Comparison of ENCODE assay signal across 8 cellular contexts in the genomic region with DNA sequence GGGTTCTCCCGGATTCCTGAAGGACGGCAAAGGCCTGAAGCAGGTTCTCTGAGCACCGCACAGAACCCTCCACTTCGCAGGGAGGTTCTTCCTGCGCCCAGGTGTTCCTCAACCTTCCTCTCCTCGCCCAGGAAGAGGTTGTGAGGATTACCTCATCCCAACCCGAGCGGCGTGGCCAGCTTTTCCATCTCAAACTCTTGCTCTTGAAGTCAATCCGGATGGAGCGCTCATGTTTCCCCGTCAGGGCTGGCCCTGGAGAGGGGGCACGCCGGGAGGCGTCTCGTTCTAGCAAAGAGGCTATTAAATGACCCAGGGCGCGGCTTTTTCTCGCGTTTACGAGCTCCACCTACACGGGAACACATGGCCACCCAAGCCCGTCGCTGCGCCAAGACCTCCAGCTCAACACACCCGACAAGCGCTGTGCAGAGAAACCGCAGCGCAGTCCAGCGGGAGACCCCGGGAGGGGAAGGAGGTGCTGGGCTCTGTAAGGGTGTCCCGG. TPM values are rescaled to one million over a fixed set of nuclear protein-coding genes. Genes with fewer than 3 reads are reported as not detected.
DNase-seq lines count a peak whose midpoint lies in the region; ATAC-seq, FAIRE-seq and TF ChIP-seq lines count a peak whose summit lies in the region.

No MANE protein-coding gene starts in this region.

- H3K4me3 ChIP-seq in H1 (ENCODE audit: extremely low read depth in 1 of 4, insufficient read depth in 2 of 4, low read depth in 3 of 4, low read length in 4 of 4): peak overlapping the region; percentile 97 to 99 (median 99)
- H3K4me3 ChIP-seq in tibial artery: peak overlapping the region; percentile 93 to 94

- peak overlapping the region; percentile 61 for H4K91ac ChIP-seq in H1 (replicated peaks; ENCODE audit: insufficient read length, low read length)

- no peak overlapping the region for H3K14ac ChIP-seq in H1 (ENCODE audit: insufficient read length)

- H3K27ac ChIP-seq in H1 (ENCODE audit: low read depth, low read length) (peak overlapping the region; percentile 89), tibial artery (peak overlapping the region; percentile 93 to 97)

- intact Hi-C loops in tibial artery (cut with DNase I; ENCODE audit: low total_unique reads): loop anchor here (5.0 kb wide), 2 partner anchors 41 to 156 kb away; a partner anchor contains a TSS

- peak overlapping the region; percentile 96 for H3K18ac ChIP-seq in H1 (ENCODE audit: extremely low read depth, low read length)

- peak overlapping the region; percentile 84; the same call in 1 of the 2 replicates for H4K8ac ChIP-seq in H1 (ENCODE audit: extremely low read depth, insufficient read depth, low read length)

- no peaks in the 10 kb centered on the region for H3K27me3 ChIP-seq in H1 (replicated peaks in 1 of 4; ENCODE audit: control insufficient read depth in 3 of 4, extremely low read depth in 1 of 4, insufficient read depth in 3 of 4, low read length in 3 of 4)
- no peaks in the 10 kb centered on the region for H3K27me3 ChIP-seq in tibial artery

- WGBS in H1 (ENCODE audit: extremely low coverage in 1 of 2, insufficient coverage in 1 of 2, insufficient read length in 1 of 2, insufficient replicate concordance in 2 of 2, low coverage in 1 of 2, low lambda C conversion rate in 2 of 2, missing lambda C conversion rate in 1 of 2), 2 experiments: 2% methylated on average over 31 of the region's 32 CpGs; no CpG with 5 or more reads in 1 of the 2 experiments

- DNase-seq in activated gamma-delta T cell treated with anti-CD3 and anti-CD28 coated beads, Interleukin-2, amount 50 U/mL, for 16 hours (ENCODE audit: low read depth): peak; percentile 8
- DNase-seq in activated gamma-delta T cell (lab: John Stamatoyannopoulos, UW) (no peak), NCI-H128 (lab: John Stamatoyannopoulos, UW; ENCODE audit: unreplicated experiment) (peak; percentile 84), H1 (ENCODE audit: low read depth in 1 of 2, low spot score in 2 of 2) (peak in 1 of 2 experiments; percentile 87), memory B cell (ENCODE audit: low spot score in 2 of 2) (no peak), tibial artery (peak; percentile 76 to 79)

- H2BK15ac ChIP-seq in H1 (ENCODE audit: low read length): peak overlapping the region; percentile 98; the same call in 1 of the 2 replicates

- POLR2A ChIA-PET in H1 (lab: Charles Lee; ENCODE audit: partially characterized antibody): interaction anchor here (0.6 to 4.7 kb wide), 28 partner anchors 8 to 720 kb away, joined by 3 to 44 read pairs (median 4); a partner anchor contains a TSS

- H3K27me3 Mint-ChIP-seq in memory B cell: no peaks in the 10 kb centered on the region

- peaks cover 8 to 14% of the 10 kb centered on the region in 2 experiments for H4K20me1 ChIP-seq in H1 (replicated peaks in 1 of 2; ENCODE audit: control insufficient read depth in 1 of 2, insufficient read depth in 2 of 2, low read length in 2 of 2)

- 0 out of 2 replicates have a peak, but pooled peaks cover 2% of the 10 kb centered on the region for H3K79me1 ChIP-seq in H1 (ENCODE audit: low read depth, low read length)

- H2AFZ ChIP-seq in H1 (ENCODE audit: low read length): no peak overlapping the region; the same call in 1 of the 2 replicates

- TF ChIP-seq EP300 in H1 (IDR thresholded peaks at IDR 0.05; ENCODE audit: borderline replicate concordance in 1 of 2, low read depth in 2 of 2, low read length in 2 of 2): no peak

- peak overlapping the region; percentile 91 for H3K4ac ChIP-seq in H1 (replicated peaks; ENCODE audit: insufficient read length, low read depth, low read length)

- H3K36me3 Mint-ChIP-seq in memory B cell: peaks cover 6% of the 10 kb centered on the region

- H2BK120ac ChIP-seq in H1 (replicated peaks; ENCODE audit: low read depth, low read length): peak overlapping the region; percentile 10

- H3K9ac ChIP-seq in H1 (replicated peaks in 1 of 4; ENCODE audit: extremely low read depth in 1 of 4, low read depth in 3 of 4, low read length in 3 of 4): peak overlapping the region; percentile 35 to 85 (median 72)

- H3K27ac Mint-ChIP-seq in memory B cell: peak overlapping the region; percentile 79

- H4K5ac ChIP-seq in H1 (ENCODE audit: insufficient read length, low read depth, low read length): peak overlapping the region; percentile 99

- H2BK5ac ChIP-seq in H1 (ENCODE audit: low read depth, low read length): peak overlapping the region; percentile 91

- TF ChIP-seq RAD21 in H1 (IDR thresholded peaks at IDR 0.05 in 1 of 2, conservative IDR thresholded peaks at IDR 0.05 in 1 of 2; ENCODE audit: low read depth in 2 of 2, low read length in 2 of 2): no peak

- peak overlapping the region; percentile 80 to 88 for H3K4me2 ChIP-seq in H1 (ENCODE audit: insufficient read depth in 1 of 2, low read depth in 2 of 2, low read length in 2 of 2)

- H3K23ac ChIP-seq in H1 (ENCODE audit: insufficient read length): no peak overlapping the region

- H3K79me2 ChIP-seq in H1 (ENCODE audit: control insufficient read depth in 1 of 2, insufficient read depth in 2 of 2, low read length in 2 of 2): peaks cover 35 to 41% of the 10 kb centered on the region in 2 experiments

- peaks cover 6% of the 10 kb centered on the region; the same call in 1 of the 2 replicates for H3K23me2 ChIP-seq in H1 (ENCODE audit: low read depth, low read length)

- TF ChIP-seq CTCF in H1 (IDR thresholded peaks at IDR 0.05; ENCODE audit: control extremely low read depth in 1 of 3, insufficient read depth in 1 of 3, low read depth in 1 of 3, low read length in 3 of 3) (no peak), tibial artery (IDR thresholded peaks at IDR 0.05) (no peak)

- H3K9me3 Mint-ChIP-seq in memory B cell: no peaks in the 10 kb centered on the region

- H2AK5ac ChIP-seq in H1 (ENCODE audit: low read depth, low read length): no peak overlapping the region

- H3K36me3 ChIP-seq in H1 (ENCODE audit: control insufficient read depth in 2 of 4, insufficient read depth in 4 of 4, low read length in 3 of 4) (peaks cover 0 to 4% (median 0%) of the 10 kb centered on the region in 4 experiments; a peak in 1 of 8 replicates), tibial artery (peaks cover 0 to 11% (median 0%) of the 10 kb centered on the region in 3 donors)

- H3K4me1 ChIP-seq in H1 (replicated peaks in 1 of 4; ENCODE audit: control insufficient read depth in 3 of 4, insufficient read depth in 4 of 4, low read length in 3 of 4) (peaks cover 0 to 4% (median 1%) of the 10 kb centered on the region in 4 experiments; a peak in 6 of 7 replicates), tibial artery (peaks cover 0 to 36% (median 26%) of the 10 kb centered on the region in 4 donors)

- FAIRE-seq in H1 (lab: Jason Lieb, UNC): no peak

- peaks cover 23% of the 10 kb centered on the region for H3K4me1 Mint-ChIP-seq in memory B cell

- H2BK12ac ChIP-seq in H1 (ENCODE audit: low read depth, low read length): 0 out of 2 replicates have a peak overlapping the region, but pooled peaks have one; percentile 62

- peak overlapping the region; percentile 89 for H3K4me3 Mint-ChIP-seq in memory B cell

- CTCF ChIA-PET in H1 (lab: Charles Lee; ENCODE audit: partially characterized antibody): interaction anchor here (1.2 to 1.5 kb wide), 2 partner anchors 54 to 112 kb away, joined by 3 to 5 read pairs; no protein-coding TSS in a partner anchor

- TF ChIP-seq POLR2A in H1 (IDR thresholded peaks at IDR 0.05; ENCODE audit: control extremely low read depth in 1 of 2, low read depth in 2 of 2, low read length in 2 of 2): no peak; a peak in 1 of 3 replicates

- H3K56ac ChIP-seq in H1 (replicated peaks; ENCODE audit: insufficient read length, low read depth, low read length): peak overlapping the region; percentile 98

- ATAC-seq in HG02759 (IDR thresholded peaks at IDR 0.05; ENCODE audit: unreplicated experiment) (peak; percentile 24), SK-N-SH treated with all-trans-retinoic acid at 6 μM for 48 hours (peak; percentile 72), memory B cell (ENCODE audit: low read depth) (peak; percentile 36)

- H3K9me3 ChIP-seq in H1 (ENCODE audit: insufficient read depth in 2 of 2, low read depth in 1 of 2, low read length in 1 of 2) (no peaks in the 10 kb centered on the region), tibial artery (no peaks in the 10 kb centered on the region)

- H2BK20ac ChIP-seq in H1 (ENCODE audit: low read length): no peak overlapping the region

TF ChIP-seq in SK-N-SH treated with all-trans-retinoic acid at 6 μM for 48 hours, 23 proteins besides CTCF, POLR2A, EP300 and RAD21 (continues in another document):
- TF ChIP-seq ZFP30 (CRISPR knock-in tag; IDR thresholded peaks at IDR 0.05): no peak
- peak; percentile 41; the same call in 1 of the 2 replicates for TF ChIP-seq TCF4 (CRISPR knock-in tag; IDR thresholded peaks at IDR 0.05; ENCODE audit: borderline replicate concordance)
- TF ChIP-seq ESRRG (CRISPR knock-in tag; IDR thresholded peaks at IDR 0.05): 0 out of 2 replicates have a peak, but pooled peaks have one; percentile 5
- TF ChIP-seq ARNTL (CRISPR knock-in tag; IDR thresholded peaks at IDR 0.05; ENCODE audit: borderline replicate concordance, low read depth): no peak

TF ChIP-seq in H1, 55 proteins besides CTCF, POLR2A, EP300 and RAD21 (continues in another document):
- TF ChIP-seq SIX5 (IDR thresholded peaks at IDR 0.05; ENCODE audit: low read depth, low read length): no peak
- TF ChIP-seq CTBP2 (IDR thresholded peaks at IDR 0.05; ENCODE audit: borderline replicate concordance, insufficient read depth, insufficient read length, low read length): no peak
- no peak for TF ChIP-seq MAFK (IDR thresholded peaks at IDR 0.05; ENCODE audit: low read depth, low read length)
- TF ChIP-seq SUZ12 (IDR thresholded peaks at IDR 0.05; ENCODE audit: low read length): no peak

RNA-seq across cellular contexts. Expression of a gene that starts 0.6 kb away (rescaled TPM):
- 127 and 136 TPM in 2 replicates for total RNA-seq in H1 (2021; fragmentation: NEBNext Ultra II Directional; extraction: Animal tissue kit (Norgen Biotek cat#: 25700))
- 42.6 and 54.0 TPM in 2 replicates for polyA plus RNA-seq in H1 (2011; rRNA removed)
- 89.1 TPM for polyA plus RNA-seq in H1 (2011; cell fraction: cytosol; rRNA removed)
- 33.3 TPM for polyA plus RNA-seq in H1 (2011; cell fraction: nucleus; rRNA removed)
- 86.7 to 134 TPM (median 95.2 TPM) in 4 replicates for polyA plus RNA-seq in H1 (2012, experiment 1 of 2)
- polyA plus RNA-seq in H1 (2012, experiment 2 of 2): 36.5 TPM
- 78.4 TPM for polyA plus RNA-seq in H1 (2013, experiment 1 of 2)
- polyA plus RNA-seq in H1 (2013, experiment 2 of 2): 84.4 TPM
- polyA minus RNA-seq in H1 (2011; rRNA and poly(A)+ RNA removed): 40.8 and 48.4 TPM in 2 replicates
- 67.7 TPM for polyA minus RNA-seq in H1 (2011; cell fraction: cytosol; rRNA and poly(A)+ RNA removed)
- polyA minus RNA-seq in H1 (2011; cell fraction: nucleus; rRNA and poly(A)+ RNA removed): 47.1 TPM

RNA-seq across cellular contexts. Expression of a gene that starts 51.0 kb away (rescaled TPM):
- 58.1 and 58.8 TPM in 2 replicates for total RNA-seq in H1 (2021; fragmentation: NEBNext Ultra II Directional; extraction: Animal tissue kit (Norgen Biotek cat#: 25700))
- polyA plus RNA-seq in H1 (2011; rRNA removed): 13.4 and 19.8 TPM in 2 replicates
- polyA plus RNA-seq in H1 (2011; cell fraction: cytosol; rRNA removed): 15.9 TPM
- polyA plus RNA-seq in H1 (2011; cell fraction: nucleus; rRNA removed): 15.7 TPM
- 31.8 to 45.5 TPM (median 37.5 TPM) in 4 replicates for polyA plus RNA-seq in H1 (2012, experiment 1 of 2)
- polyA plus RNA-seq in H1 (2012, experiment 2 of 2): 41.8 TPM
- polyA plus RNA-seq in H1 (2013, experiment 1 of 2): 26.2 TPM
- polyA plus RNA-seq in H1 (2013, experiment 2 of 2): 26.2 TPM
- polyA minus RNA-seq in H1 (2011; rRNA and poly(A)+ RNA removed): 22.5 and 25.9 TPM in 2 replicates
- 36.0 TPM for polyA minus RNA-seq in H1 (2011; cell fraction: cytosol; rRNA and poly(A)+ RNA removed)
- 20.8 TPM for polyA minus RNA-seq in H1 (2011; cell fraction: nucleus; rRNA and poly(A)+ RNA removed)

Comparison
In these comparisons a context has a peak if more than half of its experiments do, and no peak if none do; other contexts are left out.
1. DNase-seq: peak in activated gamma-delta T cell treated with anti-CD3 and anti-CD28 coated beads, Interleukin-2, amount 50 U/mL, for 16 hours (single experiment), NCI-H128 (single experiment) and tibial artery (2 of 2); none in activated gamma-delta T cell (single experiment) and memory B cell (0 of 2).
2. Peak in every context shown above with its lines, with median percentiles within 50 percentile points of each other: ATAC-seq.